Comparison of ENCODE assay signal across 8 cellular contexts in the genomic region with DNA sequence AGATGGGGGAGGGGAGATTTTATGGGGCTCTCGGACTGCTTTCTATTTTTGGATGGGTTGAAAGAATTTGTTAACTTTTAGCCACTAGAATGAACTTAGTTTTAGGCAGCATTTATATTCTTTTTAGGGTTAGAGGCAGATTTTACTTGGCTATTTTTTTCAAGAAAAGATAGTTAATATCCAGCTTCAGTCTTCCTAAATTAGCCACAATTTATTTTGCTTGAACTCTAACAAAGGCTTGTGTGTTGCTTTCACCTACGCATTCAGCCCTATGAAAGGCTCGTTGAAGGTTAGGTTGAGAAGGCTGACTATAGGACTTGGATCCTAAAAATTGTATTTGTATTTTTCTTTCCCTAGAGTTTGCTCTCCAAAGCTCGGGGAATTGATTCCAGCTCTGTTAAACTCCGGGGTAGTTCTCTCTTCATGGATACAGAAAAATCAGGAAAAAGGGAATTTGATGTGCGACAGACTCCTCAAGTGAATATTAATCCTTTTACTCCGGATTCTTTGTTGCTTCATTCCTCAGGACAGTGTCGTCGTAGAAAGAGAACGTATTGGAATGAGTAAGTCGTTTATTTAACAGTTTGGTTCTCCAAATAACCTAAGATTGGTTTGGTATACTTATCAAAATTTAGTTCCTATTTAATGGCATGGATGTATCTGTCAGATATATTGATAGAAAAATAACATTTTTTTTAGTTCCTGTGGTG. TPM values are rescaled to one million over a fixed set of nuclear protein-coding genes. Genes with fewer than 3 reads are reported as not detected.
DNase-seq lines count a peak whose midpoint lies in the region; ATAC-seq and TF ChIP-seq lines count a peak whose summit lies in the region.

No MANE protein-coding gene starts in this region.

- DNase-seq in GM12865 (ENCODE audit: low read depth) (no peak), PC-3 (no peak), epithelial cell of proximal tubule (ENCODE audit: low read depth) (no peak), progenitor cell of endocrine pancreas (ENCODE audit: low spot score, unreplicated experiment) (no peak), cerebellar nuclear complex (lab: John Stamatoyannopoulos, UW) (no peak), anterior cingulate cortex (lab: John Stamatoyannopoulos, UW) (no peak), NCI-H1694 (lab: John Stamatoyannopoulos, UW) (no peak)

- TF ChIP-seq CTCF in GM12865 (IDR thresholded peaks at IDR 0.05; ENCODE audit: insufficient read depth, low read depth, low read length, missing control alignments) (no peak), PC-3 (conservative IDR thresholded peaks at IDR 0.05; ENCODE audit: low read depth, low read length) (no peak), epithelial cell of proximal tubule (conservative IDR thresholded peaks at IDR 0.05; ENCODE audit: low read depth, low read length) (no peak), progenitor cell of endocrine pancreas (IDR thresholded peaks at IDR 0.05; ENCODE audit: unreplicated experiment) (no peak)

- no peaks in the 10 kb centered on the region for H3K9me3 ChIP-seq in PC-3 (ENCODE audit: low read length)

- peaks cover 64% of the 10 kb centered on the region for H3K79me2 ChIP-seq in PC-3 (ENCODE audit: low read length)

- H3K4me2 ChIP-seq in PC-3 (ENCODE audit: low read length), result peak overlapping the region; percentile 97

- peaks cover 35% of the 10 kb centered on the region for H3K36me3 Mint-ChIP-seq in progenitor cell of endocrine pancreas (ENCODE audit: insufficient read depth)

- H3K9me3 Mint-ChIP-seq in progenitor cell of endocrine pancreas (ENCODE audit: low read depth), result no peaks in the 10 kb centered on the region

- H3F3A ChIP-seq in PC-3 (ENCODE audit: low read length, unreplicated experiment), result no peaks in the 10 kb centered on the region

- BruUV-seq in PC-3 (replicated peaks; lab: Mats Ljungman, UMichigan), result no TSS peak

- ATAC-seq in PC-3 (no peak), GM18907 (IDR thresholded peaks at IDR 0.05; ENCODE audit: unreplicated experiment) (no peak)

- peaks cover 41% of the 10 kb centered on the region for H3K4me1 Mint-ChIP-seq in progenitor cell of endocrine pancreas (ENCODE audit: low read depth)

- CTCF ChIA-PET in PC-3 (lab: Charles Lee), result interaction anchor here (0.6 to 1.1 kb wide), 2 partner anchors 37 to 114 kb away, joined by 3 read pairs; no protein-coding TSS in a partner anchor

- H3K27me3 Mint-ChIP-seq in progenitor cell of endocrine pancreas, result no peaks in the 10 kb centered on the region

- no peaks in the 10 kb centered on the region for H3K9me2 ChIP-seq in PC-3 (replicated peaks; ENCODE audit: low read length)

- POLR2A ChIA-PET in PC-3 (lab: Charles Lee; ENCODE audit: unreplicated experiment), result interaction anchor here (0.6 to 0.9 kb wide), 5 partner anchors 19 to 172 kb away, joined by 3 to 5 read pairs (median 4); a partner anchor contains a TSS

- peak overlapping the region; percentile 93 for H3K4me3 Mint-ChIP-seq in progenitor cell of endocrine pancreas (ENCODE audit: low read depth)

- H4K20me1 ChIP-seq in PC-3 (ENCODE audit: low read length), result peaks cover 45% of the 10 kb centered on the region

- peak overlapping the region; percentile 98 for H3K9ac ChIP-seq in PC-3 (ENCODE audit: low read length)

- H3K27me3 ChIP-seq in PC-3 (ENCODE audit: low read length), result no peaks in the 10 kb centered on the region

- peaks cover 27% of the 10 kb centered on the region for H3K4me1 ChIP-seq in PC-3 (ENCODE audit: insufficient read depth, low read length)

- intact Hi-C loops in PC-3 (cut with micrococcal nuclease), result loop anchor here (1.0 to 10.0 kb wide), 2 partner anchors 38 to 891 kb away; a partner anchor contains a TSS

- peak overlapping the region; percentile 98 for H3K27ac Mint-ChIP-seq in progenitor cell of endocrine pancreas

- H2AFZ ChIP-seq in PC-3 (ENCODE audit: low read length), result no peak overlapping the region

- H3K4me3 ChIP-seq in GM12865 (ENCODE audit: low read depth, low read length) (peak overlapping the region; percentile 97), PC-3 (ENCODE audit: low read length) (peak overlapping the region; percentile 84), epithelial cell of proximal tubule (ENCODE audit: low read depth, low read length) (peak overlapping the region; percentile 83)

- peak overlapping the region; percentile 90 for H3K27ac ChIP-seq in PC-3 (ENCODE audit: low read length)

- H3K36me3 ChIP-seq in PC-3 (ENCODE audit: low read depth, low read length), result peaks cover 46% of the 10 kb centered on the region

RNA-seq across cellular contexts. Expression of a gene that starts 2.2 kb away (rescaled TPM):
- total RNA-seq in PC-3 (2014; rRNA removed) (45.1 and 46.9 TPM in 2 replicates), epithelial cell of proximal tubule (61.2 and 105 TPM in 2 replicates), progenitor cell of endocrine pancreas (154 and 179 TPM in 2 replicates)
